In the genomic region with DNA sequence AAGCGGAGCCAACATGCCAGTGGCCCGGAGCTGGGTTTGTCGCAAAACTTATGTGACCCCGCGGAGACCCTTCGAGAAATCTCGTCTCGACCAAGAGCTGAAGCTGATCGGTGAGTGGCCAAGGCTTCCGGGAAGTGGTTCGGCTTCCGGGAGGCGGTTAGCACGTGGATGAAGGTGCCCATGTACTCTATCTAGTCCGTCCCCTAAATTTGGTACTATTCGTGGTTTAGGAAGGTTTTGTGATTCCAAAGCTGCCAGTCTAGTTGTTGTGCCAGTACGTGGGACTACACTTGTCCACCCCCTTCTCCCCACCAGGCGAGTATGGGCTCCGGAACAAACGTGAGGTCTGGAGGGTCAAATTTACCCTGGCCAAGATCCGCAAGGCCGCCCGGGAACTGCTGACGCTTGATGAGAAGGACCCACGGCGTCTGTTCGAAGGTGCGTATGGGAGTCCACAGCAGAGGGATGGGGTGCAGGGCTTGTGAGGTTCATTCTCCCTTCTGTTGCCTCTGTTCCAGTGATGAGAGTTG, we compare ENCODE assay signal across 8 cellular contexts. TPM values are rescaled to one million over a fixed set of nuclear protein-coding genes. Genes with fewer than 3 reads are reported as not detected.
DNase-seq lines count a peak whose midpoint lies in the region; ATAC-seq and TF ChIP-seq lines count a peak whose summit lies in the region.

No MANE protein-coding gene starts in this region.

- BruUV-seq in IMR-90 (replicated peaks; lab: Mats Ljungman, UMichigan): TSS peak; percentile 70

- H2BK15ac ChIP-seq in IMR-90 (ENCODE audit: low read depth, low read length): no peak overlapping the region

- in situ Hi-C loops in IMR-90 (cut with MboI; ENCODE audit: low sequenced_read_pairs): loop anchor here (10.0 kb wide), 1 partner anchor 254 kb away; no protein-coding TSS in a partner anchor

- H2BK120ac ChIP-seq in IMR-90 (ENCODE audit: low read depth, low read length): no peak overlapping the region

- DNase-seq in AG09309 (ENCODE audit: low read depth): no peak
- DNase-seq in IMR-90: no peak
- peak; percentile 33 for DNase-seq in cerebellum (ENCODE audit: low spot score)
- no peak for DNase-seq in AG20443 (ENCODE audit: low spot score)
- no peak for DNase-seq in NCI-H2107 treated with DMSO at 0.1 percent for 48 hours (lab: John Stamatoyannopoulos, UW; ENCODE audit: unreplicated experiment)
- DNase-seq in NCI-H526 (lab: John Stamatoyannopoulos, UW): no peak
- DNase-seq in KG1 (lab: John Stamatoyannopoulos, UW): no peak

- peak overlapping the region; percentile 91 for H2AK9ac ChIP-seq in IMR-90 (replicated peaks; ENCODE audit: low read depth, low read length, poor library complexity)

- TF ChIP-seq POLR2A in IMR-90 (IDR thresholded peaks at IDR 0.05; ENCODE audit: low read depth, low read length): no peak

- H4K20me1 ChIP-seq in IMR-90 (ENCODE audit: insufficient read depth, low read length): peaks cover 55% of the 10 kb centered on the region

- peak overlapping the region; percentile 82 for H3K56ac ChIP-seq in IMR-90 (ENCODE audit: extremely low read depth, insufficient read depth, low read length)

- peak overlapping the region; percentile 91 for H2AK5ac ChIP-seq in IMR-90 (ENCODE audit: low read depth, low read length)

- H3K27ac ChIP-seq in IMR-90 (ENCODE audit: insufficient read depth, low read length) (peak overlapping the region; percentile 92), muscle layer of duodenum (ENCODE audit: low read length) (peak overlapping the region; percentile 96)

- intact Hi-C loops in IMR-90 (cut with micrococcal nuclease): no loop called here

- H3K4me3 ChIP-seq in AG09309 (ENCODE audit: control insufficient read depth, low read depth, low read length): peak overlapping the region; percentile 92
- H3K4me3 ChIP-seq in IMR-90 (ENCODE audit: insufficient read depth, low read depth, low read length): peak overlapping the region; percentile 53
- H3K4me3 ChIP-seq in muscle layer of duodenum (ENCODE audit: low read depth in 1 of 2, low read length in 2 of 2): peak overlapping the region; percentile 83 to 92

- H2BK20ac ChIP-seq in IMR-90 (ENCODE audit: low read depth, low read length): no peak overlapping the region

- peak overlapping the region; percentile 79; the same call in 1 of the 2 replicates for H3K23ac ChIP-seq in IMR-90 (ENCODE audit: low read depth, low read length)

- no peak for TF ChIP-seq RAD21 in IMR-90 (IDR thresholded peaks at IDR 0.05; ENCODE audit: low read length)

- peak overlapping the region; percentile 87 for H3K4me2 ChIP-seq in IMR-90 (ENCODE audit: low read depth, low read length)

- H2AFZ ChIP-seq in IMR-90 (replicated peaks; ENCODE audit: low read length, poor library complexity): peak overlapping the region; percentile 97

- peaks cover 7% of the 10 kb centered on the region for H3K4me1 ChIP-seq in IMR-90 (ENCODE audit: control insufficient read depth, insufficient read depth, low read length)
- H3K4me1 ChIP-seq in muscle layer of duodenum (ENCODE audit: control insufficient read depth in 1 of 2, insufficient read depth in 2 of 2, low read length in 2 of 2): peaks cover 18 to 49% of the 10 kb centered on the region in 2 donors

- no peak overlapping the region; the same call in 1 of the 2 replicates for H3K18ac ChIP-seq in IMR-90 (ENCODE audit: low read depth, low read length)

- H3K36me3 ChIP-seq in IMR-90 (ENCODE audit: control insufficient read depth, insufficient read depth, low read length) (peaks cover 40% of the 10 kb centered on the region), muscle layer of duodenum (ENCODE audit: control insufficient read depth in 1 of 2, insufficient read depth in 2 of 2, low read length in 2 of 2) (peaks cover 43 to 47% of the 10 kb centered on the region in 2 donors)

- POLR2A ChIA-PET in IMR-90 (lab: Charles Lee; ENCODE audit: unreplicated experiment): interaction anchor here (0.8 to 2.0 kb wide), 5 partner anchors 9 to 64 kb away, joined by 3 to 10 read pairs (median 5); a partner anchor contains a TSS

- no peak for ATAC-seq in IMR-90 (ENCODE audit: low read depth)

- CTCF ChIA-PET in IMR-90 (lab: Yijun Ruan, JAX): no interaction called here

- WGBS in IMR-90 (ENCODE audit: extremely low coverage in 2 of 2, insufficient read length in 1 of 2), 2 experiments: 0% methylated on average over 8 of the region's 28 CpGs; no CpG with 5 or more reads in 1 of the 2 experiments

- H4K91ac ChIP-seq in IMR-90 (ENCODE audit: insufficient read depth, low read depth, low read length): peak overlapping the region; percentile 73

- peaks cover 5 to 55% of the 10 kb centered on the region in 2 experiments; a peak in 3 of 4 replicates for H3K79me1 ChIP-seq in IMR-90 (ENCODE audit: low read depth in 1 of 2, low read length in 2 of 2)

- H3K27me3 ChIP-seq in IMR-90 (ENCODE audit: control insufficient read depth, insufficient read depth, low read length) (no peaks in the 10 kb centered on the region), muscle layer of duodenum (ENCODE audit: low read depth, low read length) (no peaks in the 10 kb centered on the region)

- H3K9ac ChIP-seq in IMR-90 (ENCODE audit: low read depth, low read length): peak overlapping the region; percentile 86

- H4K5ac ChIP-seq in IMR-90 (ENCODE audit: low read depth, low read length): 0 out of 2 replicates have a peak overlapping the region, but pooled peaks have one; percentile 9

- H4K8ac ChIP-seq in IMR-90 (ENCODE audit: low read depth in 2 of 2, low read length in 2 of 2): peak overlapping the region; percentile 72 to 73; a peak in 2 of 4 replicates

- dilution Hi-C loops in IMR-90 (cut with HindIII; ENCODE audit: low sequenced_read_pairs, unreplicated experiment): no loop called here

- TF ChIP-seq CTCF in AG09309 (IDR thresholded peaks at IDR 0.05; ENCODE audit: control insufficient read depth, insufficient read depth, low read depth, low read length, missing control alignments) (no peak), IMR-90 (conservative IDR thresholded peaks at IDR 0.05; ENCODE audit: low read depth, low read length) (no peak)

- peak overlapping the region; percentile 89 for H2BK5ac ChIP-seq in IMR-90 (ENCODE audit: low read depth, low read length, poor library complexity, severe bottlenecking)

- peak overlapping the region; percentile 75 for H3K4ac ChIP-seq in IMR-90 (ENCODE audit: low read depth, low read length)

- no peaks in the 10 kb centered on the region for H3K9me3 ChIP-seq in IMR-90 (ENCODE audit: control insufficient read depth, insufficient read depth, low read length)
- no peaks in the 10 kb centered on the region for H3K9me3 ChIP-seq in muscle layer of duodenum (ENCODE audit: control insufficient read depth in 1 of 2, low read length in 2 of 2)

- peaks cover 9% of the 10 kb centered on the region for H3K9me1 ChIP-seq in IMR-90 (ENCODE audit: insufficient read depth, low read length)

- peak overlapping the region; percentile 96 for H3K14ac ChIP-seq in IMR-90 (replicated peaks; ENCODE audit: low read depth, low read length)

TF ChIP-seq in IMR-90, 13 proteins besides CTCF, POLR2A, EP300 and RAD21:
- no peak for TF ChIP-seq MAFK (IDR thresholded peaks at IDR 0.05; ENCODE audit: low read depth, low read length)
- TF ChIP-seq MXI1 (IDR thresholded peaks at IDR 0.05; ENCODE audit: borderline replicate concordance, low read depth, low read length): peak; percentile 52; the same call in 1 of the 2 replicates
- peak; percentile 61 for TF ChIP-seq RFX5 (IDR thresholded peaks at IDR 0.05; ENCODE audit: low read depth, low read length)

RNA-seq across cellular contexts. Expression of a gene that starts 0.6 kb away (rescaled TPM):
- total RNA-seq in IMR-90 (2012; rRNA removed) (1,531 and 2,225 TPM in 2 replicates), cerebellum (1,035 TPM)
- polyA plus RNA-seq in IMR-90 (2012; rRNA removed): 2,323 and 2,588 TPM in 2 replicates
- polyA plus RNA-seq in IMR-90 (2012; cell fraction: cytosol; rRNA removed): 5,840 and 5,869 TPM in 2 replicates
- polyA plus RNA-seq in IMR-90 (2012; cell fraction: nucleus; rRNA removed; ENCODE audit: low replicate concordance): 1,199 and 1,463 TPM in 2 replicates

RNA-seq across cellular contexts. Expression of a gene that starts 10.1 kb away (rescaled TPM):
- total RNA-seq in IMR-90 (2012; rRNA removed) (32.1 and 34.4 TPM in 2 replicates), cerebellum (18.3 TPM)
- polyA plus RNA-seq in IMR-90 (2012; rRNA removed): 69.4 and 85.4 TPM in 2 replicates
- 76.0 and 115 TPM in 2 replicates for polyA plus RNA-seq in IMR-90 (2012; cell fraction: cytosol; rRNA removed)
- 23.3 and 54.8 TPM in 2 replicates for polyA plus RNA-seq in IMR-90 (2012; cell fraction: nucleus; rRNA removed; ENCODE audit: low replicate concordance)

RNA-seq across cellular contexts. Expression of a gene that starts 11.9 kb away (rescaled TPM):
- total RNA-seq in IMR-90 (2012; rRNA removed): 9.2 and 11.3 TPM in 2 replicates
- polyA plus RNA-seq in IMR-90 (2012; rRNA removed): 121 and 137 TPM in 2 replicates
- polyA plus RNA-seq in IMR-90 (2012; cell fraction: cytosol; rRNA removed): 132 and 169 TPM in 2 replicates
- 124 and 275 TPM in 2 replicates for polyA plus RNA-seq in IMR-90 (2012; cell fraction: nucleus; rRNA removed; ENCODE audit: low replicate concordance)
- total RNA-seq in cerebellum: 21.4 TPM

RNA-seq across cellular contexts. Expression of a gene that starts 21.6 kb away (rescaled TPM):
- total RNA-seq in IMR-90 (2012; rRNA removed) (not detected in 2 replicates), cerebellum (0.18 TPM)
- not detected in 2 replicates for polyA plus RNA-seq in IMR-90 (2012; rRNA removed)
- not detected in 2 replicates for polyA plus RNA-seq in IMR-90 (2012; cell fraction: cytosol; rRNA removed)
- not detected in 2 replicates for polyA plus RNA-seq in IMR-90 (2012; cell fraction: nucleus; rRNA removed; ENCODE audit: low replicate concordance)

RNA-seq across cellular contexts. Expression of a gene that starts 28.3 kb away (rescaled TPM):
- total RNA-seq in IMR-90 (2012; rRNA removed) (0.28 and 0.72 TPM in 2 replicates), cerebellum (0.36 TPM)
- polyA plus RNA-seq in IMR-90 (2012; rRNA removed): 1.1 and 1.3 TPM in 2 replicates
- polyA plus RNA-seq in IMR-90 (2012; cell fraction: cytosol; rRNA removed): 2.3 and 2.6 TPM in 2 replicates
- 3.1 and 5.7 TPM in 2 replicates for polyA plus RNA-seq in IMR-90 (2012; cell fraction: nucleus; rRNA removed; ENCODE audit: low replicate concordance)
